8 cellular contexts compared by ENCODE assay signal in genomic region chr21:17270234-17270633, GRCh38.
DNase-seq lines count a peak whose midpoint lies in the region; ATAC-seq, FAIRE-seq and TF ChIP-seq lines count a peak whose summit lies in the region.

No MANE protein-coding gene starts in this region.

- H3K36me3 ChIP-seq in aorta (ENCODE audit: control insufficient read depth in 1 of 2, insufficient read depth in 2 of 2, low read length in 1 of 2) = no peaks in the 10 kb centered on the region

- H3K4me3 ChIP-seq in aorta (ENCODE audit: low read length in 2 of 2) = no peak overlapping the region

- no peak for TF ChIP-seq POLR2A in H54 (IDR thresholded peaks at IDR 0.05; ENCODE audit: low read depth, low read length)

- WGBS in aorta, 2 donors = 0 to 3% methylated on average over 1 of the region's 1 CpG

- POLR2A ChIA-PET in MCF 10A (lab: Yijun Ruan, JAX) = no interaction called here

- H3K27me3 ChIP-seq in aorta (ENCODE audit: control insufficient read depth in 1 of 2, insufficient read depth in 2 of 2, low read length in 1 of 2) = no peaks in the 10 kb centered on the region

- FAIRE-seq in H54 (lab: Jason Lieb, UNC) = peak; percentile 62

- no peak overlapping the region for H3K4me3 Mint-ChIP-seq in MCF 10A (ENCODE audit: unreplicated experiment)

- no peak overlapping the region for H3K27ac ChIP-seq in aorta (ENCODE audit: low read depth in 1 of 2, low read length in 2 of 2)

- intact Hi-C loops in MCF 10A (cut with micrococcal nuclease) (loop anchor here (1.0 to 10.0 kb wide), 4 partner anchors 225 to 938 kb away; no protein-coding TSS in a partner anchor), aorta (cut with DNase I) (no loop called here)

- no peaks in the 10 kb centered on the region for H3K9me3 ChIP-seq in aorta (ENCODE audit: control insufficient read depth, low read length)

- CTCF ChIA-PET in MCF 10A (lab: Yijun Ruan, JAX) = interaction anchor here (0.6 to 2.6 kb wide), 17 partner anchors 8 to 1268 kb away, joined by 3 to 17 read pairs (median 3); no protein-coding TSS in a partner anchor

- H3K27ac Mint-ChIP-seq in MCF 10A (ENCODE audit: low read depth, unreplicated experiment) = no peak overlapping the region

- peaks cover 5% of the 10 kb centered on the region for H3K36me3 Mint-ChIP-seq in MCF 10A (ENCODE audit: insufficient read depth, unreplicated experiment)

- H3K4me1 ChIP-seq in aorta (ENCODE audit: control insufficient read depth in 1 of 2, insufficient read depth in 2 of 2, low read length in 2 of 2) = no peaks in the 10 kb centered on the region

- ATAC-seq in aorta (ENCODE audit: low FRiP score) (peak; percentile 83), GM18858 (IDR thresholded peaks at IDR 0.05; ENCODE audit: unreplicated experiment) (no peak)

- H3K27me3 Mint-ChIP-seq in MCF 10A (ENCODE audit: insufficient read depth, unreplicated experiment) = no peaks in the 10 kb centered on the region

- H3K9me3 Mint-ChIP-seq in MCF 10A (ENCODE audit: unreplicated experiment) = no peaks in the 10 kb centered on the region

- TF ChIP-seq CTCF in MCF 10A (IDR thresholded peaks at IDR 0.05; ENCODE audit: unreplicated experiment) = peak; percentile 70

- DNase-seq in H54 (ENCODE audit: insufficient read length, low spot score) (peak; percentile 21), NCI-H2227 (lab: John Stamatoyannopoulos, UW; ENCODE audit: unreplicated experiment) (peak; percentile 69), MCF 10A (ENCODE audit: unreplicated experiment) (peak; percentile 52), kidney glomerular epithelial cell (lab: John Stamatoyannopoulos, UW) (peak; percentile 40), aorta (no peak), HCEC 1CT (no peak), GF-D8 (lab: John Stamatoyannopoulos, UW) (no peak)

- no TSS peak for BruUV-seq in MCF 10A (replicated peaks; lab: Mats Ljungman, UMichigan)

- H3K4me1 Mint-ChIP-seq in MCF 10A (ENCODE audit: insufficient read depth, unreplicated experiment) = no peaks in the 10 kb centered on the region

Comparison
In these comparisons a context has a peak if more than half of its experiments do, and no peak if none do; other contexts are left out.
1. DNase-seq: peak in H54 (single experiment), NCI-H2227 (single experiment), MCF 10A (single experiment) and kidney glomerular epithelial cell (single experiment); none in aorta (0 of 2), HCEC 1CT (single experiment) and GF-D8 (single experiment).